ENCODE assay signal across 8 cellular contexts in the genomic region with DNA sequence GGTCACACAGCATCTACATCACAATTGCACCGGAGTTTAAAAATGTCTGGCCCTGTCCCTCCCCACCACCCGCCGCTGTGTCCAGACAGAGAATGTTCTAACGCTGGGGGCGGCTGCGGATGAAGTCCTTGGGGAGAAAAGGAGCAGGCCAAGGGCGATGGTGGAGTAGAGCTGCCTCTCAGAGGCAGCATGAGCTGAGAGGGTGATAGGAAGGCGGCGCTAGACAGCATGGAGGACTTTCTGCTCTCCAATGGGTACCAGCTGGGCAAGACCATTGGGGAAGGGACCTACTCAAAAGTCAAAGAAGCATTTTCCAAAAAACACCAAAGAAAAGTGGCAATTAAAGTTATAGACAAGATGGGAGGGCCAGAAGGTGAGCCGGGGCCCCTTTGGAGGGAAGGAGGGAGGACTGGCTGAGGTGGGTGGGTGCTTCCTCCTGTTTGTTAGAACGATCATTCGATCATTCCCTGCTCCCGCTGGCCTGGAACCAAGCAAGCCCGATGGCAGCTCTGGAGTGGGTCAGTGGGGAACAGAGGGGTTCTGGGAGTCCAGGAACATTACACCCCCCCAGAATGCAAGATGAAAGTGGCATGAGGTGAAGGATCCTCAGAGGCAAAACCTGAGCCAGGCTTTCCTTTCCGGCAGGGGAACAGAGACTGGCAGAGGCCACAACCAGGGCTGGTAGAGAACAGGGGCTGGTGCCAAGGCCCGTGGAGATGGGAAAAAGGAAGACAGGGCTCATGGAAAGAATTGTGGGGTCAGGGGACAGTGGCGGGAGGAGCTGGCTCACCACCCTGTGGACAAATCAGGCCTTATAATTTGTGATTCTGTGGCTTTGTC. TPM values are rescaled to one million over a fixed set of nuclear protein-coding genes. Genes with fewer than 3 reads are reported as not detected.
A peak's percentile ranks its signal among the peaks of the same experiment; 100 is the strongest.
DNase-seq lines count a peak whose midpoint lies in the region; TF ChIP-seq lines count a peak whose summit lies in the region.

A gene with protein sequence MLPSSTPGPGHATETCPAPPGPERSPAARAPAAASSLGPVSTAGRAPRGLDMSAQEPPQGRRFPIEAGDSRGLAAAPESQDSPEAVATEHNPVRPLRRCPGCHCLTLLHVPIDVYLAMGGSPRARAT (minus strand): TSS at position 12 of the 840 bp plus-strand sequence. CDS start 394 bp downstream, outside the sequence.
A gene with protein sequence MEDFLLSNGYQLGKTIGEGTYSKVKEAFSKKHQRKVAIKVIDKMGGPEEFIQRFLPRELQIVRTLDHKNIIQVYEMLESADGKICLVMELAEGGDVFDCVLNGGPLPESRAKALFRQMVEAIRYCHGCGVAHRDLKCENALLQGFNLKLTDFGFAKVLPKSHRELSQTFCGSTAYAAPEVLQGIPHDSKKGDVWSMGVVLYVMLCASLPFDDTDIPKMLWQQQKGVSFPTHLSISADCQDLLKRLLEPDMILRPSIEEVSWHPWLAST (plus strand): TSS at position 66 of the 840 bp plus-strand sequence. CDS start 163 bp downstream, at position 229.

- H3K36me3 ChIP-seq in ectodermal cell (ENCODE audit: control insufficient read depth, insufficient read depth, low read length) (peaks cover 33% of the 10 kb centered on the region), mesodermal cell (ENCODE audit: control insufficient read depth, insufficient read depth, low read length) (peaks cover 52% of the 10 kb centered on the region)

- H3K4me1 ChIP-seq in ectodermal cell (ENCODE audit: control insufficient read depth, insufficient read depth, low read length) = peaks cover 4% of the 10 kb centered on the region
- H3K4me1 ChIP-seq in mesodermal cell (ENCODE audit: control insufficient read depth, insufficient read depth, low read length, poor library complexity, severe bottlenecking) = peaks cover 5% of the 10 kb centered on the region

- CTCF ChIA-PET in activated naive CD4-positive, alpha-beta T cell treated with anti-CD3 and anti-CD28 coated beads for 36 hours (lab: Charles Lee) = no interaction called here

- H3K9me3 ChIP-seq in ectodermal cell (ENCODE audit: control insufficient read depth, low read length) = no peaks in the 10 kb centered on the region
- H3K9me3 ChIP-seq in mesodermal cell (ENCODE audit: control insufficient read depth, low read length) = no peaks in the 10 kb centered on the region

- no peak within 1 kb of the TSS for H3K27ac ChIP-seq in ectodermal cell (ENCODE audit: insufficient read depth, low read depth, low read length, poor library complexity, severe bottlenecking)
- no peak within 1 kb of the TSS for H3K27ac ChIP-seq in mesodermal cell (ENCODE audit: low read depth, low read length, severe bottlenecking)

- H3K4me3 Mint-ChIP-seq in activated naive CD4-positive, alpha-beta T cell treated with anti-CD3 and anti-CD28 coated beads for 36 hours = peak within 1 kb of the TSS; percentile 25
- H3K4me3 Mint-ChIP-seq in type B pancreatic cell = peak within 1 kb of the TSS; percentile 66

- DNase-seq in activated naive CD4-positive, alpha-beta T cell treated with anti-CD3 and anti-CD28 coated beads for 36 hours = no peak
- no peak for DNase-seq in activated naive CD4-positive, alpha-beta T cell treated with anti-CD3 and anti-CD28 coated beads, Interleukin-2, amount 50 U/mL, for 16 hours
- no peak for DNase-seq in type B pancreatic cell (ENCODE audit: extremely low spot score, unreplicated experiment)
- DNase-seq in NCI-H774 (lab: John Stamatoyannopoulos, UW) = no peak
- DNase-seq in NCI-H226 = no peak
- no peak for DNase-seq in iPS-NIHi11 (ENCODE audit: low spot score)

- 76% methylated on average over 17 of the region's 17 CpGs for WGBS in ectodermal cell, 2 experiments
- 79 to 83% methylated on average over 11 to 13 of the region's 17 CpGs for WGBS in mesodermal cell (ENCODE audit: insufficient coverage in 2 of 2), 2 experiments

- H3K9me3 Mint-ChIP-seq in activated naive CD4-positive, alpha-beta T cell treated with anti-CD3 and anti-CD28 coated beads for 36 hours = no peaks in the 10 kb centered on the region
- H3K9me3 Mint-ChIP-seq in type B pancreatic cell = no peaks in the 10 kb centered on the region

- no peak for TF ChIP-seq CTCF in type B pancreatic cell (conservative IDR thresholded peaks at IDR 0.05)

- peak within 1 kb of the TSS; percentile 27 for H3K4me3 ChIP-seq in ectodermal cell (ENCODE audit: insufficient read depth, low read depth, low read length)
- peak within 1 kb of the TSS; percentile 26 for H3K4me3 ChIP-seq in mesodermal cell (ENCODE audit: extremely low read depth, insufficient read depth, low read length, poor library complexity, severe bottlenecking)

- H3K27me3 Mint-ChIP-seq in activated naive CD4-positive, alpha-beta T cell treated with anti-CD3 and anti-CD28 coated beads for 36 hours (ENCODE audit: low read depth) = no peaks in the 10 kb centered on the region
- H3K27me3 Mint-ChIP-seq in type B pancreatic cell = peaks cover 5% of the 10 kb centered on the region

- H3K27me3 ChIP-seq in ectodermal cell (ENCODE audit: control insufficient read depth, insufficient read depth, low read length, poor library complexity, severe bottlenecking) = peaks cover 28% of the 10 kb centered on the region

- intact Hi-C loops in activated naive CD4-positive, alpha-beta T cell treated with anti-CD3 and anti-CD28 coated beads for 36 hours (cut with micrococcal nuclease) = loop anchor here (5.0 kb wide), 1 partner anchor 145 kb away; no protein-coding TSS in a partner anchor

- H3K27ac Mint-ChIP-seq in activated naive CD4-positive, alpha-beta T cell treated with anti-CD3 and anti-CD28 coated beads for 36 hours = no peak within 1 kb of the TSS
- peak within 1 kb of the TSS; percentile 9 for H3K27ac Mint-ChIP-seq in type B pancreatic cell

- H3K36me3 Mint-ChIP-seq in activated naive CD4-positive, alpha-beta T cell treated with anti-CD3 and anti-CD28 coated beads for 36 hours (ENCODE audit: low read depth) = peaks cover 12% of the 10 kb centered on the region
- H3K36me3 Mint-ChIP-seq in type B pancreatic cell = peaks cover 27% of the 10 kb centered on the region

- H3K4me1 Mint-ChIP-seq in activated naive CD4-positive, alpha-beta T cell treated with anti-CD3 and anti-CD28 coated beads for 36 hours (ENCODE audit: low read depth) = peaks cover 21% of the 10 kb centered on the region
- H3K4me1 Mint-ChIP-seq in type B pancreatic cell (ENCODE audit: unreplicated experiment) = peaks cover 14% of the 10 kb centered on the region

RNA-seq across cellular contexts. Expression of the first gene that starts in this region (rescaled TPM):
- 1 to 10 TPM; 2.1 to 3.4 TPM for total RNA-seq in activated naive CD4-positive, alpha-beta T cell treated with anti-CD3 and anti-CD28 coated beads for 36 hours
- 9.1 TPM for polyA plus RNA-seq in ectodermal cell (2013, experiment 1 of 4)
- 8.7 TPM for polyA plus RNA-seq in ectodermal cell (2013, experiment 2 of 4)
- 10.7 TPM for polyA plus RNA-seq in ectodermal cell (2013, experiment 3 of 4)
- 10.1 TPM for polyA plus RNA-seq in ectodermal cell (2013, experiment 4 of 4)
- polyA plus RNA-seq in mesodermal cell (2013, experiment 1 of 2) = 9.4 TPM
- polyA plus RNA-seq in mesodermal cell (2013, experiment 2 of 2) = 7.3 TPM
- 4.7 and 8.7 TPM in 2 replicates for total RNA-seq in type B pancreatic cell (ENCODE audit: low replicate concordance)

RNA-seq across cellular contexts. Expression of the second gene that starts in this region (rescaled TPM):
- 1 to 10 TPM in 1 of 2 experiments, under 1 TPM in 1; 0.84 to 1.9 TPM for total RNA-seq in activated naive CD4-positive, alpha-beta T cell treated with anti-CD3 and anti-CD28 coated beads for 36 hours
- 3.6 TPM for polyA plus RNA-seq in ectodermal cell (2013, experiment 1 of 4)
- 0.94 TPM for polyA plus RNA-seq in ectodermal cell (2013, experiment 2 of 4)
- polyA plus RNA-seq in ectodermal cell (2013, experiment 3 of 4) = 1.2 TPM
- polyA plus RNA-seq in ectodermal cell (2013, experiment 4 of 4) = 2.1 TPM
- polyA plus RNA-seq in mesodermal cell (2013, experiment 1 of 2) = 0.63 TPM
- polyA plus RNA-seq in mesodermal cell (2013, experiment 2 of 2) = 1.3 TPM
- 2.1 and 3.8 TPM in 2 replicates for total RNA-seq in type B pancreatic cell (ENCODE audit: low replicate concordance)
